ENCODE assay signal across 19 cellular contexts in genomic region chr5:171201285-171201684, GRCh38.
DNase-seq lines count a peak whose midpoint lies in the region; ATAC-seq and TF ChIP-seq lines count a peak whose summit lies in the region.
"Had no signal": no experiment of that assay in that cellular context is flagged by ENCODE, and none has a peak within 500 bp of the region (broad histone marks: within the 10 kb centered on the region; RNA-seq: fewer than 3 reads in every experiment).

No MANE protein-coding gene starts in this region.

- no peaks in the 10 kb centered on the region for H3K36me3 ChIP-seq in HEK293 (ENCODE audit: control insufficient read depth in 2 of 2, insufficient read depth in 1 of 2, low read length in 2 of 2)
- H3K36me3 ChIP-seq: cardiac muscle cell, Peyer's patch had no signal

- H3K4me1 ChIP-seq in HEK293 (ENCODE audit: control insufficient read depth, insufficient read depth, low read length), result peaks cover 3% of the 10 kb centered on the region
- no peaks in the 10 kb centered on the region for H3K4me1 ChIP-seq in foreskin keratinocyte
- H3K4me1 ChIP-seq: Peyer's patch had no signal

- DNase-seq in NCI-H1930 (lab: John Stamatoyannopoulos, UW), result peak; percentile 59 to 75
- DNase-seq in NCI-H748 (lab: John Stamatoyannopoulos, UW; ENCODE audit: unreplicated experiment), result peak; percentile 93
- no peak for DNase-seq in foreskin keratinocyte
- DNase-seq in COLO829 (ENCODE audit: low spot score), result no peak
- DNase-seq in activated CD4-positive, alpha-beta T cell treated with anti-CD3 and anti-CD28 coated beads for 48 hours, result no peak
- no peak for DNase-seq in NCI-H187 treated with DMSO at 0.1 percent for 48 hours (lab: John Stamatoyannopoulos, UW)
- DNase-seq: effector memory CD4-positive, alpha-beta T cell; EL; KG1; kidney glomerular epithelial cell; Peyer's patch; retina; stimulated activated CD4-positive, alpha-beta T cell treated with anti-CD3 and anti-CD28 coated beads, Interleukin-15, amount 100 ng/mL, for 24 hours; stimulated activated naive CD8-positive, alpha-beta T cell treated with anti-CD3 and anti-CD28 coated beads, Interleukin-15, Interleukin-2, amounts not matched to agents 100 U/mL and 50 U/mL, for 24 hours; trophoblast cell had no signal

- POLR2A ChIA-PET in HEK293 (lab: Yijun Ruan, JAX), result no interaction called here

- ATAC-seq in foreskin keratinocyte (peak; percentile 57), HG02884 (IDR thresholded peaks at IDR 0.05; ENCODE audit: unreplicated experiment) (no peak)
- ATAC-seq: stimulated activated naive CD8-positive, alpha-beta T cell treated with anti-CD3 and anti-CD28 coated beads, Interleukin-15, Interleukin-2, amounts not matched to agents 100 U/mL and 50 U/mL, for 24 hours had no signal

- H3K27me3 ChIP-seq in foreskin keratinocyte, result no peaks in the 10 kb centered on the region
- H3K27me3 ChIP-seq: cardiac muscle cell, hepatocyte, Peyer's patch had no signal

- CTCF ChIA-PET in HEK293 (lab: Yijun Ruan, JAX), result interaction anchor here (1.0 kb wide), 1 partner anchor 136 kb away, joined by 4 read pairs; no protein-coding TSS in a partner anchor

- TF ChIP-seq CTCF in HEK293 (tag by site-specific recombination; IDR thresholded peaks at IDR 0.05) (no peak), foreskin keratinocyte (conservative IDR thresholded peaks at IDR 0.05) (no peak)

- no peak overlapping the region for H3K27ac ChIP-seq in HEK293 (ENCODE audit: extremely low read depth, low read depth, low read length)
- no peak overlapping the region for H3K27ac ChIP-seq in foreskin keratinocyte
- H3K27ac ChIP-seq: cardiac muscle cell, hepatocyte, Peyer's patch had no signal

- H3K4me3 ChIP-seq in HEK293 (ENCODE audit: low read depth, low read length), result no peak overlapping the region
- H3K4me3 ChIP-seq: cardiac muscle cell, hepatocyte, Peyer's patch had no signal

- no peaks in the 10 kb centered on the region for H3K9me3 ChIP-seq in HEK293 (ENCODE audit: control insufficient read depth, insufficient read depth, low read depth, low read length)
- H3K9me3 ChIP-seq: Peyer's patch had no signal

TF ChIP-seq in HEK293, 187 proteins besides CTCF, POLR2A, EP300 and RAD21 (continues in another document):
- TF ChIP-seq ZNF600 (tag by site-specific recombination; IDR thresholded peaks at IDR 0.05) (no peak), ZBTB17 (tag by site-specific recombination; IDR thresholded peaks at IDR 0.05) (0 out of 2 replicates have a peak, but pooled peaks have one; percentile 24), ZSCAN5A (tag by site-specific recombination; IDR thresholded peaks at IDR 0.05) (no peak), ZNF518A (tag by site-specific recombination; conservative IDR thresholded peaks at IDR 0.05; ENCODE audit: low read depth) (no peak), ZNF664 (tag by site-specific recombination; IDR thresholded peaks at IDR 0.05) (no peak), ZNF621 (tag by site-specific recombination; IDR thresholded peaks at IDR 0.05) (no peak), TRIM28 (IDR thresholded peaks at IDR 0.05; ENCODE audit: borderline replicate concordance, low read length) (peak; percentile 73; the same call in 1 of the 2 replicates), ZNF133 (tag by site-specific recombination; IDR thresholded peaks at IDR 0.05) (no peak), ZNF747 (tag by site-specific recombination; IDR thresholded peaks at IDR 0.05) (no peak), FEZF1 (tag by site-specific recombination; IDR thresholded peaks at IDR 0.05) (0 out of 2 replicates have a peak, but pooled peaks have one; percentile 35), ZNF555 (tag by site-specific recombination; conservative IDR thresholded peaks at IDR 0.05) (no peak), ZNF501 (tag by site-specific recombination; IDR thresholded peaks at IDR 0.05) (0 out of 2 replicates have a peak, but pooled peaks have one; percentile 28), ZNF121 (tag by site-specific recombination; IDR thresholded peaks at IDR 0.05) (no peak), ZNF175 (tag by site-specific recombination; IDR thresholded peaks at IDR 0.05) (no peak), ZBTB44 (tag by site-specific recombination; IDR thresholded peaks at IDR 0.05) (peak; percentile 97), ZFP69B (tag by site-specific recombination; IDR thresholded peaks at IDR 0.05) (no peak), ZBTB49 (tag by site-specific recombination; IDR thresholded peaks at IDR 0.05; ENCODE audit: low read depth) (no peak), ZNF544 (tag by site-specific recombination; IDR thresholded peaks at IDR 0.05) (no peak), ZNF558 (tag by site-specific recombination; IDR thresholded peaks at IDR 0.05) (no peak)

Comparison
In these comparisons a context has a peak if more than half of its experiments do, and no peak if none do; other contexts are left out.
1. DNase-seq: peak in NCI-H1930 (2 of 2) and NCI-H748 (single experiment); none in foreskin keratinocyte (0 of 2), COLO829 (single experiment), activated CD4-positive, alpha-beta T cell treated with anti-CD3 and anti-CD28 coated beads for 48 hours (single experiment) and NCI-H187 treated with DMSO at 0.1 percent for 48 hours (single experiment).